Comparison of ENCODE assay signal across 30 cellular contexts in the genomic region with DNA sequence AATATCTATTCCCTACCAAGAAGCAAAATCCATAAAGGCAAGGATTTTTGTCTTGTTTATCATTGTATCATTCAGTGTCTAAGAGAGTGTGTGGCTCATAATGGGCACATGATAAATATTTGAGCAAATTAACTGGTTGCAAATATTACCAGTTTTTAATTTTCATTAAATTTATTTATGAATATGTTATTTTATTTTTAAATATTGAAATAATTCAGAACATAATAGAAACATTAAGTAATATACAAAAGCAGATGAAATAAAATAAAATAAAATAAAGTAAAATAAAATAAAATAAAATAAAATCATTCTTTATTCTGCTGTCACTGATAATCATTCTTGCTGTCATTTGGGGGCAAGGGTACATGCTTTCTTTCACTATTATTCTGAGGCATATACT.
"Had no signal": no experiment of that assay in that cellular context is flagged by ENCODE, and none has a peak within 500 bp of the region (broad histone marks: within the 10 kb centered on the region; RNA-seq: fewer than 3 reads in every experiment).

No MANE protein-coding gene starts in this region.

- H3K27me3 ChIP-seq: ascending aorta, cardiac muscle cell, MG63 had no signal

- DNase-seq: activated CD4-positive, alpha-beta T cell treated with anti-CD3 and anti-CD28 coated beads for 1 hour; activated CD4-positive, alpha-beta T cell treated with anti-CD3 and anti-CD28 coated beads, Interleukin-2, amount 10 ng/mL, durations not matched to agents 24 days and 14 days; activated CD4-positive, alpha-beta T cell treated with anti-CD3 and anti-CD28 coated beads, Interleukin-2, amount 50 U/mL, for 4 hours; activated CD4-positive, CD25-positive, alpha-beta regulatory T cell; activated CD8-positive, alpha-beta T cell treated with anti-CD3 and anti-CD28 coated beads for 36 hours; activated gamma-delta T cell; activated naive CD4-positive, alpha-beta T cell treated with Interleukin-2 at 50 U/mL for 16 hours; activated naive CD8-positive, alpha-beta T cell treated with anti-CD3 and anti-CD28 coated beads, Interleukin-2, amount 10 ng/mL, durations not matched to agents 7 days and 5 days; activated T-cell treated with anti-CD3 and anti-CD28 coated beads, Interleukin-2, amount 50 U/mL, for 1 hour; activated T-cell treated with anti-CD3 and anti-CD28 coated beads, Interleukin-2, amount 50 U/mL, for 72 hours; amygdala; Kasumi-1; MG63; NCI-H1048; NCI-H1105 treated with DMSO at 0.1 percent for 48 hours; NCI-H1436; NCI-H1694; NCI-H1930; NCI-H345; NCI-H510A; NCI-H526; OCI-M1; Right ventricle myocardium superior; SW 1271; T-helper 1 cell; T-helper 2 cell; T-helper 9 cell had no signal

- H3K4me3 ChIP-seq: ascending aorta, cardiac muscle cell, MG63 had no signal

- H3K9me3 ChIP-seq: ascending aorta, MG63 had no signal

- H3K36me3 ChIP-seq: ascending aorta, cardiac muscle cell, MG63 had no signal

- H3K27ac ChIP-seq: ascending aorta, cardiac muscle cell, VCaP had no signal

- H3K4me1 ChIP-seq: ascending aorta had no signal

- ATAC-seq: activated CD8-positive, alpha-beta T cell treated with anti-CD3 and anti-CD28 coated beads for 36 hours; activated T-cell treated with anti-CD3 and anti-CD28 coated beads, Interleukin-2, amount 50 U/mL, for 72 hours had no signal
